In genomic region chr11:36091256-36091811, GRCh38 we compare ENCODE assay signal across 1 cellular context.
A peak's percentile ranks its signal among the peaks of the same experiment; 100 is the strongest.
TF ChIP-seq lines count a peak whose summit lies in the region.

No MANE protein-coding gene starts in this region.

TF ChIP-seq in K562, 482 proteins besides CTCF, POLR2A, EP300 and RAD21 (continued from another document and continues in another):
- TF ChIP-seq REST (CRISPR knock-in tag; IDR thresholded peaks at IDR 0.05; ENCODE audit: low read depth) (no peak), PML (IDR thresholded peaks at IDR 0.05; ENCODE audit: low read length) (no peak), HMBOX1 (IDR thresholded peaks at IDR 0.05) (peak; percentile 82), ZNF354B (CRISPR knock-in tag; IDR thresholded peaks at IDR 0.05) (no peak), ZFP30 (CRISPR knock-in tag; IDR thresholded peaks at IDR 0.05; ENCODE audit: borderline replicate concordance) (no peak), FOXP4 (CRISPR knock-in tag; IDR thresholded peaks at IDR 0.05; ENCODE audit: borderline replicate concordance) (no peak), TSHZ1 (CRISPR knock-in tag; IDR thresholded peaks at IDR 0.05) (no peak), ZNF699 (CRISPR knock-in tag; IDR thresholded peaks at IDR 0.05; ENCODE audit: insufficient replicate concordance) (no peak), THAP12 (CRISPR knock-in tag; IDR thresholded peaks at IDR 0.05) (no peak), RNF2 (IDR thresholded peaks at IDR 0.05) (peak; percentile 91; the same call in 1 of the 2 replicates), GATA2 (CRISPR knock-in tag; IDR thresholded peaks at IDR 0.05) (peak; percentile 25; the same call in 1 of the 2 replicates), RFX5 (IDR thresholded peaks at IDR 0.05; ENCODE audit: low read depth, low read length) (no peak), U2AF1 (optimal IDR thresholded peaks at IDR 0.05; ENCODE audit: low read depth, low read length) (no peak), POLR2G (IDR thresholded peaks at IDR 0.05; ENCODE audit: low read depth, low read length) (no peak), ZNF583 (CRISPR knock-in tag; IDR thresholded peaks at IDR 0.05) (no peak), BACH1 (tag; IDR thresholded peaks at IDR 0.05) (0 out of 2 replicates have a peak, but pooled peaks have one; percentile 4), VEZF1 (CRISPR knock-in tag; IDR thresholded peaks at IDR 0.05) (peak; percentile 72), MCM3 (IDR thresholded peaks at IDR 0.05) (no peak), SAP30 (IDR thresholded peaks at IDR 0.05; ENCODE audit: borderline replicate concordance, insufficient read depth, low read depth, low read length, poor library complexity, severe bottlenecking) (no peak), TBL1XR1 (IDR thresholded peaks at IDR 0.05; ENCODE audit: low read length in 2 of 2) (peak in 1 of 2 experiments; percentile 29; a peak in 1 of 4 replicates), SAFB (IDR thresholded peaks at IDR 0.05; ENCODE audit: borderline replicate concordance, low read depth, low read length) (no peak), ZNF174 (CRISPR knock-in tag; IDR thresholded peaks at IDR 0.05) (no peak), ZNF217 (CRISPR knock-in tag; IDR thresholded peaks at IDR 0.05) (no peak), NR2F6 (CRISPR knock-in tag; IDR thresholded peaks at IDR 0.05) (no peak), HSF4 (CRISPR knock-in tag; IDR thresholded peaks at IDR 0.05; ENCODE audit: borderline replicate concordance) (no peak), ZNF398 (CRISPR knock-in tag; IDR thresholded peaks at IDR 0.05) (no peak), STAT6 (CRISPR knock-in tag; IDR thresholded peaks at IDR 0.05) (no peak), ARID1B (IDR thresholded peaks at IDR 0.05) (peak; percentile 59), HDGF (IDR thresholded peaks at IDR 0.05) (no peak), CHD4 (IDR thresholded peaks at IDR 0.05; ENCODE audit: insufficient read depth, insufficient replicate concordance, low read depth, low read length, poor library complexity, severe bottlenecking) (no peak), EHMT2 (IDR thresholded peaks at IDR 0.05) (no peak), PYGO2 (tag; IDR thresholded peaks at IDR 0.05) (no peak), RFX1 (IDR thresholded peaks at IDR 0.05) (no peak), ZNF133 (CRISPR knock-in tag; IDR thresholded peaks at IDR 0.05) (no peak), DPF2 (IDR thresholded peaks at IDR 0.05) (0 out of 2 replicates have a peak, but pooled peaks have one; percentile 30), CHAMP1 (IDR thresholded peaks at IDR 0.05) (no peak), BRF1 (IDR thresholded peaks at IDR 0.05; ENCODE audit: borderline replicate concordance, extremely low read depth, insufficient read length) (no peak), ZKSCAN8 (CRISPR knock-in tag; IDR thresholded peaks at IDR 0.05) (no peak), PRPF4 (IDR thresholded peaks at IDR 0.05; ENCODE audit: insufficient read depth, low read depth, low read length, poor library complexity, severe bottlenecking) (no peak), SIN3B (IDR thresholded peaks at IDR 0.05; ENCODE audit: low read depth) (no peak), ZNF134 (CRISPR knock-in tag; conservative IDR thresholded peaks at IDR 0.05) (no peak), FOSL1 (tag; conservative IDR thresholded peaks at IDR 0.05) (peak; percentile 43; the same call in 1 of the 2 replicates), LEF1 (IDR thresholded peaks at IDR 0.05) (0 out of 2 replicates have a peak, but pooled peaks have one; percentile 40)
